In genomic region chr13:59776924-59777690, GRCh38 we compare ENCODE assay signal across 12 cellular contexts.
DNase-seq lines count a peak whose midpoint lies in the region; ATAC-seq, FAIRE-seq and TF ChIP-seq lines count a peak whose summit lies in the region.
"Had no signal": no experiment of that assay in that cellular context is flagged by ENCODE, and none has a peak within 500 bp of the region (broad histone marks: within the 10 kb centered on the region; RNA-seq: fewer than 3 reads in every experiment).

No MANE protein-coding gene starts in this region.

- H3K9me3 ChIP-seq in AG04450 (ENCODE audit: control insufficient read depth, insufficient read depth, low read length): no peaks in the 10 kb centered on the region
- H3K9me3 ChIP-seq: BLaER1, mucosa of descending colon had no signal

- ATAC-seq in GM21576 (IDR thresholded peaks at IDR 0.05; ENCODE audit: unreplicated experiment) (peak; percentile 44), GM19324 (IDR thresholded peaks at IDR 0.05; ENCODE audit: low FRiP score, unreplicated experiment) (no peak)
- ATAC-seq: mucosa of descending colon had no signal

- H3K4me3 ChIP-seq in AG04450 (ENCODE audit: low read depth, low read length) (no peak overlapping the region), H7 (ENCODE audit: insufficient read depth, low read depth, low read length) (no peak overlapping the region)
- H3K4me3 ChIP-seq: BLaER1, mucosa of descending colon had no signal

- DNase-seq in AG04450 (ENCODE audit: low read depth, low spot score): peak; percentile 30
- peak; percentile 73 for DNase-seq in RCC 7860 (ENCODE audit: low spot score)
- DNase-seq in fibroblast of peridontal ligament (ENCODE audit: extremely low read depth): peak; percentile 91
- no peak for DNase-seq in nucleus accumbens (lab: John Stamatoyannopoulos, UW)
- DNase-seq in GDM1 (lab: John Stamatoyannopoulos, UW): no peak
- DNase-seq in H7: no peak
- DNase-seq: caudate nucleus, hippocampal formation, mucosa of descending colon had no signal

- H3K27ac ChIP-seq in AG04450 (ENCODE audit: low read depth, low read length): no peak overlapping the region
- H3K27ac ChIP-seq: BLaER1 had no signal

- no peaks in the 10 kb centered on the region for H3K36me3 ChIP-seq in H7 (replicated peaks; ENCODE audit: control insufficient read depth, insufficient read depth, low read length)
- H3K36me3 ChIP-seq: BLaER1 had no signal

- TF ChIP-seq CTCF in AG04450 (IDR thresholded peaks at IDR 0.05; ENCODE audit: low read depth, low read length): no peak

- POLR2A ChIA-PET in AG04450 (lab: Yijun Ruan, JAX): no interaction called here

- CTCF ChIA-PET in AG04450 (lab: Charles Lee): interaction anchor here (1.0 to 1.5 kb wide), 3 partner anchors 97 to 385 kb away, joined by 3 to 6 read pairs (median 4); no protein-coding TSS in a partner anchor

- no peaks in the 10 kb centered on the region for H3K27me3 ChIP-seq in AG04450 (ENCODE audit: control insufficient read depth, insufficient read depth, low read length)
- H3K27me3 ChIP-seq in H7 (ENCODE audit: control insufficient read depth, insufficient read depth, low read length): no peaks in the 10 kb centered on the region
- H3K27me3 ChIP-seq: BLaER1 had no signal

- FAIRE-seq in RCC 7860 (lab: Jason Lieb, UNC): peak; percentile 73

Comparison
In these comparisons a context has a peak if more than half of its experiments do, and no peak if none do; other contexts are left out.
1. DNase-seq: peak in AG04450 (single experiment), RCC 7860 (single experiment) and fibroblast of peridontal ligament (single experiment); none in nucleus accumbens (0 of 56), GDM1 (single experiment) and H7 (single experiment).